In the genomic region with DNA sequence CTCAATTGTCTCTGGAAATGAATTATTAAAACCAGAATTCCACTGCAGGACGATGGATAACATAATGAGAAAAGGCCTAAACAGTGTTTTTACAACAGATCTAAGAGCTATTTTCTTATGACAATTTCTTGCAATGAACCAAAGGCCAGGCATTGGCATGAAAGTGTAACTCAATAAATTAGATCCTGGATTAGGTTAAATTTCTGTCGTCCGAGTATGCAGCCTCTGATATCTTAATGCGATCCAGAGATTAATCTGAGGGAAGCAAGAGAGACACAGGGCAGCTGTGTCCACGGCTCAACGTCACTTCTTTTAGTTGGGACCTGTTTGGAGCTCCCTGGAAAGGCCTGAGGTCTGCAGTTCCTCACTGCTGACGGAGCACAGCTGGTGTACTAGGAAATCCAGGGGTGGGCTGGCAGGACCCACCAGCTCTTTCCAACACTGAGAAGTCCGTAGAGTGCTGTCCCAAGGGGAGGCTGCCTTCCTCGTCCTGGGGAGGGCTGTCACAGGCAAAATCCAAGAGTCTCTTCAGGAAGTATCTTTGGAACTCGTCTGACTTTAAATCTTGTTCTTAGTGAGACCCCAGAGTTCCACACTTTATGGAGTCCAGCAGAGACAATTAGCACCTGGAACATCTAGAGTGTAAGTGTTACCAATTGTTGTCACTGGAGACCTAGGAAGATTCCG, we compare ENCODE assay signal across 26 cellular contexts.
DNase-seq lines count a peak whose midpoint lies in the region; TF ChIP-seq lines count a peak whose summit lies in the region.
"Had no signal": no experiment of that assay in that cellular context is flagged by ENCODE, and none has a peak within 500 bp of the region (broad histone marks: within the 10 kb centered on the region; RNA-seq: fewer than 3 reads in every experiment).

No MANE protein-coding gene starts in this region.

- POLR2A ChIA-PET in MCF 10A (lab: Yijun Ruan, JAX), result interaction anchor here (0.8 to 1.8 kb wide), 6 partner anchors 11 to 100 kb away, joined by 3 to 7 read pairs (median 4); no protein-coding TSS in a partner anchor

- BruUV-seq in MCF 10A (replicated peaks; lab: Mats Ljungman, UMichigan), result no TSS peak

- intact Hi-C loops in breast epithelium (cut with DNase I; ENCODE audit: low total_unique reads), result no loop called here
- intact Hi-C loops in MCF 10A (cut with micrococcal nuclease), result no loop called here

- H3K4me3 Mint-ChIP-seq in MCF 10A (ENCODE audit: unreplicated experiment), result no peak overlapping the region
- H3K4me3 Mint-ChIP-seq: activated naive CD8-positive, alpha-beta T cell treated with anti-CD3 and anti-CD28 coated beads, Interleukin-2, amount 10 ng/mL, durations not matched to agents 7 days and 5 days; natural killer cell; stimulated activated naive B cell treated with anti-CD40 and anti-IgM and Interleukin-4, amounts not matched to agents 10 μg/mL and 1 μg/mL and 100 μg/mL, for 72 hours; WTC11 had no signal

- TF ChIP-seq CTCF in breast epithelium (IDR thresholded peaks at IDR 0.05) (no peak), MCF 10A (IDR thresholded peaks at IDR 0.05; ENCODE audit: unreplicated experiment) (no peak), fibroblast of the aortic adventitia (IDR thresholded peaks at IDR 0.05; ENCODE audit: insufficient read depth, low read length) (no peak), GM10266 (IDR thresholded peaks at IDR 0.05; ENCODE audit: control insufficient read depth, insufficient read depth, low read depth, missing control alignments) (no peak), BE2C (IDR thresholded peaks at IDR 0.05; ENCODE audit: low read depth, low read length) (no peak)

- CTCF ChIA-PET in MCF 10A (lab: Yijun Ruan, JAX), result interaction anchor here (0.6 to 0.8 kb wide), 3 partner anchors 284 to 770 kb away, joined by 3 read pairs; no protein-coding TSS in a partner anchor

- H3K36me3 Mint-ChIP-seq in MCF 10A (ENCODE audit: insufficient read depth, unreplicated experiment), result no peaks in the 10 kb centered on the region
- H3K36me3 Mint-ChIP-seq: activated naive CD8-positive, alpha-beta T cell treated with anti-CD3 and anti-CD28 coated beads, Interleukin-2, amount 10 ng/mL, durations not matched to agents 7 days and 5 days; brain; natural killer cell; stimulated activated naive B cell treated with anti-CD40 and anti-IgM and Interleukin-4, amounts not matched to agents 10 μg/mL and 1 μg/mL and 100 μg/mL, for 72 hours; WTC11 had no signal

- TF ChIP-seq POLR2A in breast epithelium (IDR thresholded peaks at IDR 0.05), result no peak

- H3K27ac ChIP-seq in breast epithelium (peak overlapping the region; percentile 58 to 69), rectal smooth muscle tissue (ENCODE audit: low read depth, low read length) (peak overlapping the region; percentile 38)
- H3K27ac ChIP-seq: coronary artery, thoracic aorta had no signal

- no peak overlapping the region for H3K4me3 ChIP-seq in breast epithelium
- H3K4me3 ChIP-seq in fibroblast of the aortic adventitia (ENCODE audit: low read depth, low read length), result no peak overlapping the region
- no peak overlapping the region for H3K4me3 ChIP-seq in rectal smooth muscle tissue (ENCODE audit: low read length)
- H3K4me3 ChIP-seq in BE2C (ENCODE audit: low read depth, low read length), result no peak overlapping the region
- H3K4me3 ChIP-seq: coronary artery, K562, Peyer's patch, thoracic aorta had no signal

- peaks cover 12% of the 10 kb centered on the region for H3K9me3 Mint-ChIP-seq in MCF 10A (ENCODE audit: unreplicated experiment)
- H3K9me3 Mint-ChIP-seq: activated naive CD8-positive, alpha-beta T cell treated with anti-CD3 and anti-CD28 coated beads, Interleukin-2, amount 10 ng/mL, durations not matched to agents 7 days and 5 days; natural killer cell had no signal

- H3K9me3 ChIP-seq in breast epithelium (no peaks in the 10 kb centered on the region), BE2C (no peaks in the 10 kb centered on the region)
- H3K9me3 ChIP-seq: Peyer's patch, thoracic aorta had no signal

- no peak overlapping the region for H3K9ac ChIP-seq in rectal smooth muscle tissue (ENCODE audit: low read length)

- no peaks in the 10 kb centered on the region for H3K36me3 ChIP-seq in breast epithelium
- H3K36me3 ChIP-seq in rectal smooth muscle tissue (ENCODE audit: control insufficient read depth, insufficient read depth, low read length), result no peaks in the 10 kb centered on the region
- H3K36me3 ChIP-seq in BE2C, result no peaks in the 10 kb centered on the region
- H3K36me3 ChIP-seq: Peyer's patch, thoracic aorta had no signal

- no peaks in the 10 kb centered on the region for H3K27me3 ChIP-seq in breast epithelium
- no peaks in the 10 kb centered on the region for H3K27me3 ChIP-seq in rectal smooth muscle tissue (ENCODE audit: control insufficient read depth, insufficient read depth, low read length)
- H3K27me3 ChIP-seq in BE2C, result no peaks in the 10 kb centered on the region
- H3K27me3 ChIP-seq: Peyer's patch had no signal

- no peak overlapping the region for H3K27ac Mint-ChIP-seq in MCF 10A (ENCODE audit: low read depth, unreplicated experiment)
- H3K27ac Mint-ChIP-seq: activated naive CD8-positive, alpha-beta T cell treated with anti-CD3 and anti-CD28 coated beads, Interleukin-2, amount 10 ng/mL, durations not matched to agents 7 days and 5 days; natural killer cell; stimulated activated naive B cell treated with anti-CD40 and anti-IgM and Interleukin-4, amounts not matched to agents 10 μg/mL and 1 μg/mL and 100 μg/mL, for 72 hours; WTC11 had no signal

- H3K4me1 Mint-ChIP-seq in MCF 10A (ENCODE audit: insufficient read depth, unreplicated experiment), result peaks cover 37% of the 10 kb centered on the region
- H3K4me1 Mint-ChIP-seq: activated naive CD8-positive, alpha-beta T cell treated with anti-CD3 and anti-CD28 coated beads, Interleukin-2, amount 10 ng/mL, durations not matched to agents 7 days and 5 days; natural killer cell; stimulated activated naive B cell treated with anti-CD40 and anti-IgM and Interleukin-4, amounts not matched to agents 10 μg/mL and 1 μg/mL and 100 μg/mL, for 72 hours had no signal

- no peak for DNase-seq in breast epithelium (ENCODE audit: low spot score in 2 of 2)
- no peak for DNase-seq in MCF 10A (ENCODE audit: unreplicated experiment)
- DNase-seq in fibroblast of the aortic adventitia (ENCODE audit: low read depth), result peak; percentile 76
- no peak for DNase-seq in stimulated activated naive CD4-positive, alpha-beta T cell treated with Interleukin-2 at 50 U/mL for 16 hours (lab: John Stamatoyannopoulos, UW)
- no peak for DNase-seq in GM10266 (ENCODE audit: extremely low spot score)
- no peak for DNase-seq in BE2C
- DNase-seq in effector CD8-positive, alpha-beta T cell (lab: John Stamatoyannopoulos, UW), result no peak
- DNase-seq: activated CD4-positive, alpha-beta T cell treated with anti-CD3 and anti-CD28 coated beads, Interleukin-2, amount 50 U/mL, for 48 hours; activated naive CD8-positive, alpha-beta T cell treated with anti-CD3 and anti-CD28 coated beads, Interleukin-2, amount 10 ng/mL, durations not matched to agents 7 days and 5 days; C1 segment of cervical spinal cord; glutamatergic neuron; GOT3; kidney glomerular epithelial cell; natural killer cell; NCI-H1436 treated with DMSO at 0.1 percent for 48 hours; NCI-H510A treated with DMSO at 0.1 percent for 48 hours; Peyer's patch; small intestine; stimulated activated naive B cell treated with anti-CD40 and anti-IgM and Interleukin-4, amounts not matched to agents 10 μg/mL and 1 μg/mL and 100 μg/mL, for 72 hours; T-helper 9 cell had no signal

- H3K4me1 ChIP-seq in breast epithelium, result no peaks in the 10 kb centered on the region
- peaks cover 4% of the 10 kb centered on the region for H3K4me1 ChIP-seq in rectal smooth muscle tissue (ENCODE audit: control insufficient read depth, insufficient read depth, low read length)
- H3K4me1 ChIP-seq in BE2C, result no peaks in the 10 kb centered on the region
- H3K4me1 ChIP-seq: Peyer's patch had no signal

- H3K27me3 Mint-ChIP-seq in MCF 10A (ENCODE audit: insufficient read depth, unreplicated experiment), result no peaks in the 10 kb centered on the region
